ENCODE assay signal across 8 cellular contexts in genomic region chr3:161305095-161305991, GRCh38.
DNase-seq lines count a peak whose midpoint lies in the region; ATAC-seq, FAIRE-seq and TF ChIP-seq lines count a peak whose summit lies in the region.

No MANE protein-coding gene starts in this region.

- H3K79me2 ChIP-seq in SU-DHL-6 (ENCODE audit: insufficient read depth, low read length): no peaks in the 10 kb centered on the region

- peak; percentile 44 for DNase-seq in COLO829 (ENCODE audit: low spot score)
- peak; percentile 8 for DNase-seq in H54 (ENCODE audit: insufficient read length, low spot score)
- DNase-seq in kidney: no peak
- DNase-seq in amygdala (lab: John Stamatoyannopoulos, UW): no peak
- no peak for DNase-seq in NCI-H2171 treated with DMSO at 0.1 percent for 48 hours (lab: John Stamatoyannopoulos, UW)
- DNase-seq in inferior parietal cortex (ENCODE audit: extremely low spot score): no peak

- no peaks in the 10 kb centered on the region for H3F3A ChIP-seq in SU-DHL-6 (ENCODE audit: insufficient read depth)

- FAIRE-seq in H54 (lab: Jason Lieb, UNC) (no peak), kidney (lab: Jason Lieb, UNC) (no peak)

- no peaks in the 10 kb centered on the region for H3K27me3 ChIP-seq in SU-DHL-6 (ENCODE audit: low read length)

- no peak overlapping the region for H3K9ac ChIP-seq in SU-DHL-6 (ENCODE audit: low read length)
- H3K9ac ChIP-seq in kidney (ENCODE audit: low read length in 2 of 2): no peak overlapping the region

- H3K4me1 ChIP-seq in kidney (ENCODE audit: control insufficient read depth in 1 of 2, insufficient read depth in 1 of 2, low read depth in 1 of 2, low read length in 2 of 2): no peaks in the 10 kb centered on the region

- intact Hi-C loops in kidney (cut with DNase I): no loop called here

- no peak overlapping the region for H3K4me2 ChIP-seq in SU-DHL-6 (ENCODE audit: low read depth, low read length, poor library complexity, severe bottlenecking)

- no peaks in the 10 kb centered on the region for H4K20me1 ChIP-seq in SU-DHL-6 (ENCODE audit: low read depth, low read length)

- no peak overlapping the region for H3K4me3 ChIP-seq in SU-DHL-6 (ENCODE audit: insufficient read depth, low read length, poor library complexity, severe bottlenecking)
- H3K4me3 ChIP-seq in kidney (ENCODE audit: low read length in 2 of 2): no peak overlapping the region

- no peak overlapping the region for H3K27ac ChIP-seq in SU-DHL-6 (ENCODE audit: low read depth, low read length)
- H3K27ac ChIP-seq in kidney (ENCODE audit: low read depth in 2 of 2, low read length in 2 of 2): no peak overlapping the region

- peak; percentile 73 for TF ChIP-seq CTCF in SU-DHL-6 (IDR thresholded peaks at IDR 0.05; ENCODE audit: insufficient read depth, low read length, poor library complexity, severe bottlenecking)
- peak; percentile 32 for TF ChIP-seq CTCF in kidney (IDR thresholded peaks at IDR 0.05; ENCODE audit: borderline replicate concordance, extremely low read depth, insufficient read depth)

- H3K9me3 ChIP-seq in SU-DHL-6 (ENCODE audit: insufficient read depth, low read length): no peaks in the 10 kb centered on the region
- H3K9me3 ChIP-seq in kidney (ENCODE audit: control insufficient read depth in 1 of 2, low read length in 2 of 2): peaks cover 2 to 3% of the 10 kb centered on the region in 2 donors

- no peak overlapping the region for H2AFZ ChIP-seq in SU-DHL-6 (ENCODE audit: low read depth, low read length, severe bottlenecking)

- H3K9me2 ChIP-seq in SU-DHL-6 (replicated peaks; ENCODE audit: insufficient read depth, low read length): no peaks in the 10 kb centered on the region

- ATAC-seq in GM21723 (IDR thresholded peaks at IDR 0.05; ENCODE audit: unreplicated experiment): no peak

- TF ChIP-seq POLR2A in H54 (IDR thresholded peaks at IDR 0.05; ENCODE audit: low read depth, low read length): no peak

- H3K36me3 ChIP-seq in SU-DHL-6 (ENCODE audit: low read length) (no peaks in the 10 kb centered on the region), kidney (ENCODE audit: control insufficient read depth in 1 of 2, insufficient read depth in 2 of 2, low read length in 2 of 2) (no peaks in the 10 kb centered on the region)

Comparison
In these comparisons a context has a peak if more than half of its experiments do, and no peak if none do; other contexts are left out.
1. DNase-seq: peak in COLO829 (single experiment) and H54 (single experiment); none in kidney (single experiment), amygdala (0 of 56), NCI-H2171 treated with DMSO at 0.1 percent for 48 hours (single experiment) and inferior parietal cortex (single experiment).